Comparison of ENCODE assay signal across 8 cellular contexts in the genomic region with DNA sequence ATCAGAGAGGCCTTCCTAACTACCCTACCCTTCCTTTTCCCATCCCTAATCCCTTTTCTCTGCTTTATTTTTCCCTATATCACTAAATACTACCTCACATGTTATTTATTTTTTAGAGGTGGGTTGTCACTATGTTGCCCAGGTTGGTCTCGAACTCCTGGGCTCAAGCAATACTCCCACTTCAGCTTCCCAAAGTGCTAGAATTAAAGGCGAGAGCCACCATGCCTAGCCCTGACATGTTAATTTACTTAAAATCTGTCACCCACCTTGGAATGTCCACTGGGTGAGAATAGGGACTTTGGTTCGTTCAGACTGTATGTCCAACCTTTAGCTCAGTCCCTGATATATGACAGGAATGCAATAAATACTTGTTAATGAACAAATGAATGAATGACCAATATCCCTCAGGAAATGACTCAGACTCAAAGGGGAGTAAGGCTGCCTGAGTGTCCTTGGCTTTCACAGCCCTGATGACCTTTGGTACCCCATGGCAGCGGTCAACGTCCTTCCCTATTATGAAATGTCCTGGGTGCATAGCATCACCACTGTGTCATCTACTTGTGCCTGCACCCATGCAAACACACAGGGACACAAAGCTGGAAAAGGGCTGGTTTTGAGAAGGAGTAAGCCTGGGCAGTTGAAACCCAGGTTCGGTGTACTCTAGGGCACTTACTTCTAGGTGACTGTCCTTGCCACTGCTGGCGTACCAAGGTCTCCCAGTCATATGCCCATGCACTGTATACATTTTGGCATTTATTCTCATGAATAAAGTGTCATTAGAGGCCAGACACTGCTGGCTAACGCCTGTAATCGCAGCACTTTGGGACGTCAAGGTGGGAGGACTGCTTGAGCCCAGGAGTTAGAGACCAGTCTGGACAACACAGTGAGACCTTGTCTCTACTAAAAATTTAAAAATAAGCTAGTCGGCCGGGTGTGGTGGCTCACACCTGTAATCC. TPM values are rescaled to one million over a fixed set of nuclear protein-coding genes. Genes with fewer than 3 reads are reported as not detected.
DNase-seq lines count a peak whose midpoint lies in the region; ATAC-seq and TF ChIP-seq lines count a peak whose summit lies in the region.

No MANE protein-coding gene starts in this region.

- WGBS in right lobe of liver (ENCODE audit: insufficient coverage, low coverage, low lambda C conversion rate, missing lambda C conversion rate) = 44% methylated on average over 12 of the region's 12 CpGs
- WGBS in aorta, 2 donors = 82 to 86% methylated on average over 12 of the region's 12 CpGs

- intact Hi-C loops in left cardiac atrium (cut with DNase I) (no loop called here), Right ventricle myocardium inferior (cut with DNase I) (no loop called here), right lobe of liver (cut with DNase I) (no loop called here), aorta (cut with DNase I) (no loop called here)

- in situ Hi-C loops in astrocyte of the spinal cord (cut with HindIII; ENCODE audit: low sequenced_read_pairs) = no loop called here

- H3K4me3 ChIP-seq in astrocyte of the spinal cord (ENCODE audit: low read depth, low read length) (no peak overlapping the region), right lobe of liver (no peak overlapping the region), aorta (ENCODE audit: low read length in 2 of 2) (no peak overlapping the region)

- no peak for TF ChIP-seq CTCF in astrocyte of the spinal cord (IDR thresholded peaks at IDR 0.05; ENCODE audit: low read depth, low read length)
- no peak for TF ChIP-seq CTCF in right lobe of liver (IDR thresholded peaks at IDR 0.05)

- no peaks in the 10 kb centered on the region for H3K27me3 ChIP-seq in right lobe of liver
- H3K27me3 ChIP-seq in aorta (ENCODE audit: control insufficient read depth in 1 of 2, insufficient read depth in 2 of 2, low read length in 1 of 2) = no peaks in the 10 kb centered on the region

- TF ChIP-seq POLR2A in right lobe of liver (IDR thresholded peaks at IDR 0.05) = peak; percentile 39

- no peaks in the 10 kb centered on the region for H3K9me3 ChIP-seq in right lobe of liver
- no peaks in the 10 kb centered on the region for H3K9me3 ChIP-seq in aorta (ENCODE audit: control insufficient read depth, low read length)

- peaks cover 0 to 70% (median 21%) of the 10 kb centered on the region in 4 donors for H3K4me1 ChIP-seq in right lobe of liver
- peaks cover 3 to 11% of the 10 kb centered on the region in 2 donors for H3K4me1 ChIP-seq in aorta (ENCODE audit: control insufficient read depth in 1 of 2, insufficient read depth in 2 of 2, low read length in 2 of 2)

- DNase-seq in left cardiac atrium (no peak), Right ventricle myocardium inferior (ENCODE audit: missing footprints) (no peak), astrocyte of the spinal cord (ENCODE audit: low read depth, low spot score) (peak; percentile 37), right lobe of liver (peak; percentile 73 to 86 (median 81)), aorta (peak in 1 of 2 donors; percentile 83), occipital lobe (lab: John Stamatoyannopoulos, UW) (no peak), NOMO-1 treated with DMSO at 0.1 percent for 48 hours (lab: John Stamatoyannopoulos, UW; ENCODE audit: unreplicated experiment) (no peak)
- DNase-seq in activated CD4-positive, CD25-positive, alpha-beta regulatory T cell treated with anti-CD3 and anti-CD28 coated beads, Interleukin-2, amount 50 U/mL, for 72 hours = no peak

- H3K36me3 ChIP-seq in right lobe of liver (no peaks in the 10 kb centered on the region), aorta (ENCODE audit: control insufficient read depth in 1 of 2, insufficient read depth in 2 of 2, low read length in 1 of 2) (peaks cover 0 to 3% of the 10 kb centered on the region in 2 donors)

- H3K27ac ChIP-seq in right lobe of liver (peak overlapping the region; percentile 62 to 83 (median 76)), aorta (ENCODE audit: low read depth in 1 of 2, low read length in 2 of 2) (peak overlapping the region in 1 of 2 donors; percentile 52)

- peak; percentile 28 to 60 for ATAC-seq in left cardiac atrium
- no peak for ATAC-seq in Right ventricle myocardium inferior
- ATAC-seq in right lobe of liver = peak; percentile 73 to 89 (median 86)
- ATAC-seq in aorta (ENCODE audit: low FRiP score) = peak; percentile 32

RNA-seq across cellular contexts. Expression of a gene that starts 26.5 kb away (rescaled TPM):
- total RNA-seq in left cardiac atrium (10 to 100 TPM; 45.1 to 79.8 TPM), Right ventricle myocardium inferior (55.2 TPM), right lobe of liver (10 to 100 TPM; 30.5 to 96.1 (median 63.4) TPM), aorta (100 to 1,000 TPM in 1 of 2 donors, 10 to 100 TPM in 1; 69.1 to 107 TPM), occipital lobe (42.6 TPM)
- 100 to 1,000 TPM; 103 to 104 TPM for polyA plus RNA-seq in aorta

RNA-seq across cellular contexts. Expression of a gene that starts 43.0 kb away (rescaled TPM):
- 1 to 10 TPM in 1 of 2 donors, under 1 TPM in 1; 0.73 to 2.0 TPM for total RNA-seq in left cardiac atrium
- total RNA-seq in Right ventricle myocardium inferior = 1.2 TPM
- 1 to 10 TPM in 5 of 6 experiments, under 1 TPM in 1; 0.56 to 8.3 (median 2.8) TPM for total RNA-seq in right lobe of liver
- 1 to 10 TPM in 1 of 2 donors, under 1 TPM in 1; 0.75 to 2.1 TPM for total RNA-seq in aorta
- 1 to 10 TPM; 1.6 to 5.4 TPM for polyA plus RNA-seq in aorta
- 5.8 TPM for total RNA-seq in occipital lobe

RNA-seq across cellular contexts. Expression of a gene that starts 58.4 kb away (rescaled TPM):
- total RNA-seq in left cardiac atrium = 10 to 100 TPM; 11.4 to 12.6 TPM
- total RNA-seq in Right ventricle myocardium inferior = 7.1 TPM
- total RNA-seq in right lobe of liver = not detected
- 1 to 10 TPM; 5.2 to 9.5 TPM for total RNA-seq in aorta
- polyA plus RNA-seq in aorta = 1 to 10 TPM in 1 of 2 donors, not detected in 1; 2.0 TPM
- not detected for total RNA-seq in occipital lobe

Comparison
In these comparisons a context has a peak if more than half of its experiments do, and no peak if none do; other contexts are left out.
1. DNase-seq: peak in astrocyte of the spinal cord (single experiment) and right lobe of liver (3 of 3); none in left cardiac atrium (single experiment), Right ventricle myocardium inferior (single experiment), activated CD4-positive, CD25-positive, alpha-beta regulatory T cell treated with anti-CD3 and anti-CD28 coated beads, Interleukin-2, amount 50 U/mL, for 72 hours (single experiment), occipital lobe (single experiment) and NOMO-1 treated with DMSO at 0.1 percent for 48 hours (single experiment).